In genomic region chr10:114767589-114768393, GRCh38 we compare ENCODE assay signal across 8 cellular contexts. TPM values are rescaled to one million over a fixed set of nuclear protein-coding genes. Genes with fewer than 3 reads are reported as not detected.
DNase-seq lines count a peak whose midpoint lies in the region; ATAC-seq and TF ChIP-seq lines count a peak whose summit lies in the region.

No MANE protein-coding gene starts in this region.

- peak overlapping the region; percentile 61 for H3K4me3 ChIP-seq in effector memory CD4-positive, alpha-beta T cell (ENCODE audit: insufficient read depth, low read depth, low read length, poor library complexity, severe bottlenecking)
- H3K4me3 ChIP-seq in mesendoderm (ENCODE audit: low read length): peak overlapping the region; percentile 25
- peak overlapping the region; percentile 53 to 87 (median 70) for H3K4me3 ChIP-seq in upper lobe of left lung

- no peak overlapping the region for H2BK5ac ChIP-seq in mesendoderm (ENCODE audit: low read length)

- no peaks in the 10 kb centered on the region for H3K36me3 ChIP-seq in effector memory CD4-positive, alpha-beta T cell (ENCODE audit: control insufficient read depth, insufficient read depth, low read length)
- H3K36me3 ChIP-seq in mesendoderm (ENCODE audit: control insufficient read depth, insufficient read depth, low read length) (no peaks in the 10 kb centered on the region), upper lobe of left lung (no peaks in the 10 kb centered on the region)

- H3K79me2 ChIP-seq in mesendoderm (ENCODE audit: control insufficient read depth, insufficient read depth, low read length): no peaks in the 10 kb centered on the region

- POLR2A ChIA-PET in RWPE1 (lab: Yijun Ruan, JAX; ENCODE audit: low non-redundant PET): no interaction called here

- H3K79me1 ChIP-seq in mesendoderm (ENCODE audit: low read length): no peaks in the 10 kb centered on the region

- TF ChIP-seq EP300 in upper lobe of left lung (IDR thresholded peaks at IDR 0.05): no peak

- H3K27ac ChIP-seq in RWPE1 (peak overlapping the region; percentile 35; the same call in 1 of the 2 replicates), mesendoderm (ENCODE audit: low read depth, low read length) (no peak overlapping the region), upper lobe of left lung (peak overlapping the region in 3 of 4 donors; percentile 2 to 48 (median 45))
- no peak overlapping the region for H3K27ac ChIP-seq in effector memory CD4-positive, alpha-beta T cell (ENCODE audit: insufficient read depth, low read length, poor library complexity, severe bottlenecking)

- WGBS in mesendoderm (ENCODE audit: extremely low coverage, insufficient coverage, low lambda C conversion rate): no CpG with 5 or more reads among the region's 83 CpGs
- WGBS in upper lobe of left lung, 2 donors: 0 to 1% methylated on average over 3 to 51 of the region's 83 CpGs

- no peak overlapping the region for H4K8ac ChIP-seq in mesendoderm (ENCODE audit: low read depth, low read length)

- H3K9me3 ChIP-seq in effector memory CD4-positive, alpha-beta T cell (ENCODE audit: control insufficient read depth, low read length): no peaks in the 10 kb centered on the region
- no peaks in the 10 kb centered on the region for H3K9me3 ChIP-seq in upper lobe of left lung

- CTCF ChIA-PET in RWPE1 (lab: Yijun Ruan, JAX): interaction anchor here (0.6 kb wide), 2 partner anchors 53 to 265 kb away, joined by 3 to 4 read pairs; no protein-coding TSS in a partner anchor

- no peak overlapping the region for H2BK120ac ChIP-seq in mesendoderm (ENCODE audit: low read depth, low read length)

- no peak overlapping the region for H3K4ac ChIP-seq in mesendoderm (ENCODE audit: low read depth, low read length)

- no peak overlapping the region for H2AK5ac ChIP-seq in mesendoderm (ENCODE audit: low read length)

- peak; percentile 43 to 51 for ATAC-seq in activated CD4-positive, CD25-positive, alpha-beta regulatory T cell treated with anti-CD3 and anti-CD28 coated beads, Interleukin-2, amount 50 U/mL, for 24 hours
- ATAC-seq in upper lobe of left lung (ENCODE audit: low FRiP score in 2 of 2) (peak; percentile 74 to 82), GM21381 (IDR thresholded peaks at IDR 0.05; ENCODE audit: unreplicated experiment) (no peak)

- H3K18ac ChIP-seq in mesendoderm (ENCODE audit: low read length): peak overlapping the region; percentile 71

- H2BK15ac ChIP-seq in mesendoderm (replicated peaks; ENCODE audit: low read depth): no peak overlapping the region

- no peak for DNase-seq in activated CD4-positive, CD25-positive, alpha-beta regulatory T cell (lab: John Stamatoyannopoulos, UW)
- DNase-seq in RWPE1 (ENCODE audit: low spot score) (peak; percentile 43), mesendoderm (peak; percentile 35), upper lobe of left lung (peak; percentile 56 to 90), Kasumi-1 (lab: John Stamatoyannopoulos, UW) (no peak)
- no peak for DNase-seq in effector memory CD4-positive, alpha-beta T cell

- H3K9ac ChIP-seq in mesendoderm (ENCODE audit: low read length): peak overlapping the region; percentile 45

- no peak overlapping the region for H4K5ac ChIP-seq in mesendoderm (ENCODE audit: low read length)

- peak overlapping the region; percentile 57 for H3K4me2 ChIP-seq in mesendoderm (ENCODE audit: low read length)

- TF ChIP-seq CTCF in RWPE1 (conservative IDR thresholded peaks at IDR 0.05; ENCODE audit: low read depth) (no peak), upper lobe of left lung (IDR thresholded peaks at IDR 0.05) (no peak)

- H3K27me3 ChIP-seq in effector memory CD4-positive, alpha-beta T cell (replicated peaks; ENCODE audit: control insufficient read depth, insufficient read depth, low read length, poor library complexity, severe bottlenecking): peaks cover 4% of the 10 kb centered on the region
- H3K27me3 ChIP-seq in mesendoderm (ENCODE audit: insufficient read depth, low read length, poor library complexity): no peaks in the 10 kb centered on the region
- H3K27me3 ChIP-seq in upper lobe of left lung: peaks cover 0 to 4% (median 3%) of the 10 kb centered on the region in 4 donors

- TF ChIP-seq POLR2A in upper lobe of left lung (IDR thresholded peaks at IDR 0.05): no peak

- peak overlapping the region; percentile 70 for H3K56ac ChIP-seq in mesendoderm (ENCODE audit: low read length)

- H3K23ac ChIP-seq in mesendoderm (ENCODE audit: low read length): no peak overlapping the region

- no peaks in the 10 kb centered on the region for H3K4me1 ChIP-seq in effector memory CD4-positive, alpha-beta T cell (ENCODE audit: control insufficient read depth, insufficient read depth, low read length, poor library complexity, severe bottlenecking)
- H3K4me1 ChIP-seq in mesendoderm (ENCODE audit: control insufficient read depth, low read depth, low read length): peaks cover 2% of the 10 kb centered on the region
- peaks cover 12 to 17% (median 13%) of the 10 kb centered on the region in 4 donors for H3K4me1 ChIP-seq in upper lobe of left lung

RNA-seq across cellular contexts. Expression of gene FHIP2A, which starts 53.8 kb away (rescaled TPM):
- polyA plus RNA-seq in mesendoderm (2013, experiment 1 of 2): 6.5 TPM
- 5.9 TPM for polyA plus RNA-seq in mesendoderm (2013, experiment 2 of 2)
- 10 to 100 TPM; 21.9 to 45.5 (median 26.2) TPM for total RNA-seq in upper lobe of left lung

Comparison
In these comparisons a context has a peak if more than half of its experiments do, and no peak if none do; other contexts are left out.
1. DNase-seq: peak in RWPE1 (single experiment), mesendoderm (single experiment) and upper lobe of left lung (2 of 2); none in activated CD4-positive, CD25-positive, alpha-beta regulatory T cell (0 of 4), effector memory CD4-positive, alpha-beta T cell (0 of 3) and Kasumi-1 (0 of 2).
2. H3K27ac ChIP-seq: peak in RWPE1 (single experiment) and upper lobe of left lung (3 of 4); none in effector memory CD4-positive, alpha-beta T cell (single experiment) and mesendoderm (single experiment).
3. Peak in every context shown above with its lines, with median percentiles within 50 percentile points of each other: H3K4me3 ChIP-seq.